In the genomic region with DNA sequence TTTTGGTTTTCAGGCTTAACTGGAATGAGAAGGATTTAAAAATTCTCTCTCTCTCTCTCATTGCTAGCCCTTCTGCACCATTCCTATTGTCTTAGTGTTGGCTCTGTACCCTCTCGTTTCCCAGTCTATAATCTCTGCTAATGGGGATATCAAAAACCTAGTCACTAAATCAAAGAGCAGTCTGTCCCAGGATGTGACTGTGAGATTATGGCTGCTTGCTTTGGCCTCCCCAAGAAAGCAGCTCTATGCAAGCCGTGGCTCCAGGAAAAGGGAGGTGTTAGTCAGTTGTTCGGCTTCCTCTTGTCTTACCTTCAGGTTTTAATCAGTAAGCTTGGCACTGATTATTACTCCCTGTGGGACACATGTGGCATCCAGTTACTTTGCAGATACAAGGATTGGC, we compare ENCODE assay signal across 35 cellular contexts.
DNase-seq lines count a peak whose midpoint lies in the region; ATAC-seq, FAIRE-seq and TF ChIP-seq lines count a peak whose summit lies in the region.
"Had no signal": no experiment of that assay in that cellular context is flagged by ENCODE, and none has a peak within 500 bp of the region (broad histone marks: within the 10 kb centered on the region; RNA-seq: fewer than 3 reads in every experiment).

No MANE protein-coding gene starts in this region.

- no peak for TF ChIP-seq POLR2A in H54 (IDR thresholded peaks at IDR 0.05; ENCODE audit: low read depth, low read length)

- peaks cover 42% of the 10 kb centered on the region for H3K4me1 Mint-ChIP-seq in chondrocyte (ENCODE audit: low read depth)
- peaks cover 57% of the 10 kb centered on the region for H3K4me1 Mint-ChIP-seq in nephron progenitor cell

- ATAC-seq in GM18520 (IDR thresholded peaks at IDR 0.05; ENCODE audit: unreplicated experiment) (no peak), HG02571 (IDR thresholded peaks at IDR 0.05; ENCODE audit: unreplicated experiment) (no peak), HG03108 (IDR thresholded peaks at IDR 0.05; ENCODE audit: unreplicated experiment) (no peak)
- ATAC-seq: esophagus mucosa; gastroesophageal sphincter; HepG2; left lobe of liver; right lobe of liver; stimulated activated memory B cell treated with anti-CD40 and anti-IgM and Interleukin-4, amounts not matched to agents 10 μg/mL and 1 μg/mL and 100 μg/mL, for 72 hours had no signal

- peak; percentile 83 for FAIRE-seq in H54 (lab: Jason Lieb, UNC)
- FAIRE-seq: bronchial epithelial cell, HepG2 had no signal

- H3K27me3 Mint-ChIP-seq in chondrocyte (ENCODE audit: low read depth), result no peaks in the 10 kb centered on the region
- peaks cover 3% of the 10 kb centered on the region for H3K27me3 Mint-ChIP-seq in nephron progenitor cell (ENCODE audit: low read depth, poor library complexity)
- H3K27me3 Mint-ChIP-seq: stimulated activated memory B cell treated with anti-CD40 and anti-IgM and Interleukin-4, amounts not matched to agents 10 μg/mL and 1 μg/mL and 100 μg/mL, for 72 hours had no signal

- H3K4me3 Mint-ChIP-seq in chondrocyte (ENCODE audit: unreplicated experiment) (no peak overlapping the region), nephron progenitor cell (peak overlapping the region; percentile 64)
- H3K4me3 Mint-ChIP-seq: activated CD4-positive, alpha-beta T cell treated with anti-CD3 and anti-CD28 coated beads, Interleukin-2, amount 10 ng/mL, durations not matched to agents 24 days and 14 days; activated T-helper 1 cell treated with anti-CD3 and anti-CD28 coated beads, Interleukin-12 subunit alpha, Interleukin-12 subunit beta, Interleukin-2, Interleukin-4 antibody, amounts not matched to agents 30 ng/mL and 10 ng/mL and 1 ng/mL, durations not matched to agents 14 hours and 24 hours and 36 hours; naive B cell; stimulated activated memory B cell treated with anti-CD40 and anti-IgM and Interleukin-4, amounts not matched to agents 10 μg/mL and 1 μg/mL and 100 μg/mL, for 72 hours; T-helper 2 cell treated with Interferon-gamma antibody and Interleukin-4, amounts not matched to agents 5 μg/mL and 100 μg/mL, for 36 hours had no signal

- no peak for TF ChIP-seq CTCF in AG10803 (conservative IDR thresholded peaks at IDR 0.05; ENCODE audit: low read length)
- no peak for TF ChIP-seq CTCF in chondrocyte (IDR thresholded peaks at IDR 0.05)
- no peak for TF ChIP-seq CTCF in nephron progenitor cell (IDR thresholded peaks at IDR 0.05)

- H3K27ac Mint-ChIP-seq in chondrocyte (ENCODE audit: unreplicated experiment) (peak overlapping the region; percentile 37), nephron progenitor cell (no peak overlapping the region)
- H3K27ac Mint-ChIP-seq: activated CD4-positive, alpha-beta T cell treated with anti-CD3 and anti-CD28 coated beads, Interleukin-2, amount 10 ng/mL, durations not matched to agents 24 days and 14 days; activated T-helper 1 cell treated with anti-CD3 and anti-CD28 coated beads, Interleukin-12 subunit alpha, Interleukin-12 subunit beta, Interleukin-2, Interleukin-4 antibody, amounts not matched to agents 30 ng/mL and 10 ng/mL and 1 ng/mL, durations not matched to agents 14 hours and 24 hours and 36 hours; stimulated activated memory B cell treated with anti-CD40 and anti-IgM and Interleukin-4, amounts not matched to agents 10 μg/mL and 1 μg/mL and 100 μg/mL, for 72 hours; T-helper 2 cell treated with Interferon-gamma antibody and Interleukin-4, amounts not matched to agents 5 μg/mL and 100 μg/mL, for 36 hours had no signal

- DNase-seq in AG10803 (ENCODE audit: low read depth) (peak; percentile 12), H54 (ENCODE audit: insufficient read length, low spot score) (no peak), chondrocyte (ENCODE audit: low spot score) (no peak), nephron progenitor cell (no peak)
- DNase-seq in effector CD8-positive, alpha-beta T cell (lab: John Stamatoyannopoulos, UW), result no peak
- DNase-seq: ACHN; activated CD4-positive, alpha-beta T cell treated with anti-CD3 and anti-CD28 coated beads, Interleukin-2, amount 10 ng/mL, durations not matched to agents 24 days and 14 days; activated naive CD4-positive, alpha-beta T cell treated with anti-CD3 and anti-CD28 coated beads, Interleukin-2, amount 50 U/mL, for 16 hours; amniotic stem cell; Caco-2; DND-41; hippocampal formation; Kasumi-1; naive B cell; NCI-H1694 treated with DMSO at 0.1 percent for 48 hours; NCI-H2171 treated with DMSO at 0.1 percent for 48 hours; NK-92 treated with Interleukin-12 subunit alpha and Interleukin-12 subunit beta, amount 100 ng/mL, for 24 hours; PC-9; right lobe of liver; Right ventricle myocardium superior; stimulated activated CD4-positive, alpha-beta T cell treated with anti-CD3 and anti-CD28 coated beads, Interleukin-4, amount 100 ng/mL, for 4 hours; substantia nigra; upper lobe of left lung had no signal

- H3K4me3 ChIP-seq in AG10803 (ENCODE audit: low read length), result no peak overlapping the region
- H3K4me3 ChIP-seq: coronary artery, gastroesophageal sphincter, PC-9, right lobe of liver, upper lobe of left lung had no signal

- H3K9me3 Mint-ChIP-seq in chondrocyte (ENCODE audit: low read depth) (peaks cover 24% of the 10 kb centered on the region), nephron progenitor cell (peaks cover 40% of the 10 kb centered on the region)
- H3K9me3 Mint-ChIP-seq: activated CD4-positive, alpha-beta T cell treated with anti-CD3 and anti-CD28 coated beads, Interleukin-2, amount 10 ng/mL, durations not matched to agents 24 days and 14 days; activated T-helper 1 cell treated with anti-CD3 and anti-CD28 coated beads, Interleukin-12 subunit alpha, Interleukin-12 subunit beta, Interleukin-2, Interleukin-4 antibody, amounts not matched to agents 30 ng/mL and 10 ng/mL and 1 ng/mL, durations not matched to agents 14 hours and 24 hours and 36 hours had no signal

- H3K36me3 Mint-ChIP-seq in chondrocyte (ENCODE audit: low read depth) (peaks cover 9% of the 10 kb centered on the region), nephron progenitor cell (ENCODE audit: low read depth) (peaks cover 40% of the 10 kb centered on the region)
- H3K36me3 Mint-ChIP-seq: naive B cell; stimulated activated memory B cell treated with anti-CD40 and anti-IgM and Interleukin-4, amounts not matched to agents 10 μg/mL and 1 μg/mL and 100 μg/mL, for 72 hours had no signal
